Comparison of ENCODE assay signal across 8 cellular contexts in the genomic region with DNA sequence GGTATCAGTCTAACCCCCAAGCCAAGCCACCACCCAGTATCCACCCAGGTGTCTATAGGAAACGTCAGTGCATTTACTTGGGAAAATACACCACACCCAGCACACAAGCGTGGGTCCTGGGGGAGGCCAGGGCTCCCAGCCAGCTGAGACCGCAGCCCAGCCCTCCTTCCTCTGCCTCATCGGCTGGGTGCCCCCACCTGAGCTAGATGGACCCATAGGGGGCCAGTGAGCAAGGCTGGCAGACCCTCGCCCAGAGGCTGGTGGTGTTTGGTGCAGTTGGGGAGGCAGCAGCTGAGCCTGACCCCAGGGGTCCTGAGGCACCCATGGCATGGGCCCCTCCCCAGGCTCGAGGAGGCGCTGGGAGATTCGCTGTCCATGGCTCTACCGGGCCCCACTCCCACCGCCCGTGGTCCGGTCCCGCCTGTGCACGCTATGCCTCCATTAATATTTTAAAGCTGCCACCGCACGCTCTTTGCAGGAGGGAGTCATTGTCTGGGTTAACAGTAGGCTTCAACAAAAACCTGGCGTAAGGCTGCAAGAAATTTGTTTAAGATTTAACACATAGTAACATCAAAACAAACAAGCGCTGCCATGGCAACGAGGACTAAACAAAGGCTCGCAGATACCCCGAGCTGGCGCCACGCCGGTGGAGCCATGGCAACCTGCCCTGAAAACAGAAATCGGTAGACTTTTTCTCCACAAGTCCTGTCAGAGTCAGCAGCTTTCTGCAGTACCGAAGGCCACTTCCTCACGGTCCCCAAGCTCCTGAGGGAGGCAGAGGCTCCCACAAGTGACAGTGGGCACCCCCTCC. TPM values are rescaled to one million over a fixed set of nuclear protein-coding genes. Genes with fewer than 3 reads are reported as not detected.
A peak's percentile ranks its signal among the peaks of the same experiment; 100 is the strongest.
DNase-seq lines count a peak whose midpoint lies in the region; ATAC-seq and TF ChIP-seq lines count a peak whose summit lies in the region.

No MANE protein-coding gene starts in this region.

- in situ Hi-C loops in GM13976 (cut with MboI; ENCODE audit: low sequenced_read_pairs, unreplicated experiment), result no loop called here

- 27% methylated on average over 27 of the region's 27 CpGs for WGBS in hepatocyte (ENCODE audit: low lambda C conversion rate, missing lambda C conversion rate)
- 2 to 17% methylated on average over 27 of the region's 27 CpGs for WGBS in sigmoid colon, 2 donors

- H3K4me3 ChIP-seq in hepatocyte, result no peak overlapping the region
- peak overlapping the region in 2 of 4 donors; percentile 11 to 21 for H3K4me3 ChIP-seq in sigmoid colon

- intact Hi-C loops in sigmoid colon (cut with DNase I), result loop anchor here (2.0 to 5.0 kb wide), 2 partner anchors 110 to 220 kb away; partner anchors contain the start of genes BRD9, TRIP13 and ZDHHC11B

- H3K4me2 ChIP-seq in hepatocyte, result peak overlapping the region; percentile 81

- ATAC-seq in T-helper 17 cell (peak; percentile 78), HG03457 (IDR thresholded peaks at IDR 0.05; ENCODE audit: unreplicated experiment) (no peak)

- DNase-seq in DMS153 treated with DMSO at 0.1 percent for 48 hours (lab: John Stamatoyannopoulos, UW; ENCODE audit: unreplicated experiment) (peak; percentile 96), NCI-H1105 (lab: John Stamatoyannopoulos, UW) (peak; percentile 92), T-helper 17 cell (peak; percentile 76 to 92 (median 88)), hepatocyte (ENCODE audit: low spot score) (peak; percentile 93), sigmoid colon (peak; percentile 81), GM13976 (ENCODE audit: low spot score) (no peak)

- H3K4me3 Mint-ChIP-seq in T-helper 17 cell (peak overlapping the region; percentile 88), brain (peak overlapping the region; percentile 42 to 81 (median 69))

- peak in 1 of 4 donors; percentile 47 for TF ChIP-seq EP300 in sigmoid colon (IDR thresholded peaks at IDR 0.05)

- H3K4me1 Mint-ChIP-seq in T-helper 17 cell (peaks cover 18% of the 10 kb centered on the region), brain (peaks cover 20% of the 10 kb centered on the region)

- no peaks in the 10 kb centered on the region for H3K9me2 ChIP-seq in hepatocyte (replicated peaks; ENCODE audit: insufficient read depth)

- peaks cover 0 to 3% (median 0%) of the 10 kb centered on the region in 5 experiments for H3K9me3 Mint-ChIP-seq in brain

- H3K27me3 Mint-ChIP-seq in T-helper 17 cell, result no peaks in the 10 kb centered on the region
- H3K27me3 Mint-ChIP-seq in brain, result no peaks in the 10 kb centered on the region

- H3K27me3 ChIP-seq in hepatocyte (no peaks in the 10 kb centered on the region), sigmoid colon (no peaks in the 10 kb centered on the region)

- TF ChIP-seq POLR2A in sigmoid colon (IDR thresholded peaks at IDR 0.05), result no peak

- H3K36me3 ChIP-seq in hepatocyte (replicated peaks; ENCODE audit: insufficient read depth, low read depth) (no peaks in the 10 kb centered on the region), sigmoid colon (peaks cover 0 to 5% (median 2%) of the 10 kb centered on the region in 4 donors)

- H4K20me1 ChIP-seq in hepatocyte (ENCODE audit: insufficient read depth, poor library complexity, severe bottlenecking), result no peaks in the 10 kb centered on the region

- peaks cover 5% of the 10 kb centered on the region for H3K36me3 Mint-ChIP-seq in T-helper 17 cell (ENCODE audit: low read depth)
- peaks cover 2% of the 10 kb centered on the region for H3K36me3 Mint-ChIP-seq in brain

- H3K9me3 ChIP-seq in T-helper 17 cell (ENCODE audit: control insufficient read depth, low read length, poor library complexity, severe bottlenecking), result no peaks in the 10 kb centered on the region
- H3K9me3 ChIP-seq in hepatocyte (ENCODE audit: low read depth), result no peaks in the 10 kb centered on the region
- H3K9me3 ChIP-seq in sigmoid colon, result no peaks in the 10 kb centered on the region

- no peak overlapping the region for H2AFZ ChIP-seq in hepatocyte

- TF ChIP-seq CTCF in brain (conservative IDR thresholded peaks at IDR 0.05) (no peak), hepatocyte (IDR thresholded peaks at IDR 0.05; ENCODE audit: poor library complexity) (no peak), sigmoid colon (IDR thresholded peaks at IDR 0.05) (no peak), GM13976 (IDR thresholded peaks at IDR 0.05; ENCODE audit: borderline replicate concordance, control extremely low read depth, extremely low read depth, insufficient read depth, missing control alignments) (no peak)

- H3K27ac ChIP-seq in hepatocyte (no peak overlapping the region), sigmoid colon (peak overlapping the region; percentile 9 to 75 (median 65))

- H3K27ac Mint-ChIP-seq in T-helper 17 cell (peak overlapping the region; percentile 97), brain (peak overlapping the region; percentile 77 to 98 (median 94))

- H3K4me1 ChIP-seq in hepatocyte (ENCODE audit: insufficient read depth), result peaks cover 18% of the 10 kb centered on the region
- peaks cover 0 to 75% (median 56%) of the 10 kb centered on the region in 4 donors for H3K4me1 ChIP-seq in sigmoid colon

- H3K79me2 ChIP-seq in hepatocyte, result no peaks in the 10 kb centered on the region

RNA-seq across cellular contexts. Expression of gene TPPP, which starts 20.6 kb away (rescaled TPM):
- total RNA-seq in T-helper 17 cell (10 to 100 TPM; 17.3 to 35.4 TPM), hepatocyte (1.6 and 2.0 TPM in 2 replicates), sigmoid colon (10 to 100 TPM in 1 of 4 donors, 1 to 10 TPM in 3; 7.1 to 15.5 (median 7.6) TPM)
- polyA plus RNA-seq in brain (ENCODE audit: insufficient read depth, low read depth, low replicate concordance) (110 TPM), hepatocyte (4.3 and 5.2 TPM in 2 replicates), sigmoid colon (1 to 10 TPM in 2 of 3 donors, under 1 TPM in 1; 0.60 to 3.2 (median 2.6) TPM)
